35 cellular contexts compared by ENCODE assay signal in genomic region chr11:72648737-72649136, GRCh38. TPM values are rescaled to one million over a fixed set of nuclear protein-coding genes. Genes with fewer than 3 reads are reported as not detected.
"Had no signal": no experiment of that assay in that cellular context is flagged by ENCODE, and none has a peak within 500 bp of the region (broad histone marks: within the 10 kb centered on the region; RNA-seq: fewer than 3 reads in every experiment).

No MANE protein-coding gene starts in this region.

- H3K36me3 Mint-ChIP-seq: activated CD8-positive, alpha-beta memory T cell treated with anti-CD3 and anti-CD28 coated beads, Interleukin-2, amount 10 ng/mL, durations not matched to agents 7 days and 5 days; activated naive CD4-positive, alpha-beta T cell treated with anti-CD3 and anti-CD28 coated beads, Interleukin-2, amount 10 ng/mL, durations not matched to agents 7 days and 5 days; activated naive CD8-positive, alpha-beta T cell had no signal

- DNase-seq: activated CD4-positive, alpha-beta memory T cell treated with anti-CD3 and anti-CD28 coated beads, Interleukin-2, amount 10 ng/mL, durations not matched to agents 7 days and 5 days; activated CD4-positive, alpha-beta T cell treated with anti-CD3 and anti-CD28 coated beads for 1 hour; activated CD4-positive, alpha-beta T cell treated with anti-CD3 and anti-CD28 coated beads for 48 hours; activated CD4-positive, CD25-positive, alpha-beta regulatory T cell; activated CD8-positive, alpha-beta memory T cell treated with anti-CD3 and anti-CD28 coated beads for 24 hours; activated CD8-positive, alpha-beta memory T cell treated with anti-CD3 and anti-CD28 coated beads, Interleukin-2, amount 10 ng/mL, durations not matched to agents 7 days and 5 days; activated CD8-positive, alpha-beta memory T cell treated with anti-CD3 and anti-CD28 coated beads, Interleukin-2, amount 50 U/mL, for 48 hours; activated effector memory CD4-positive, alpha-beta T cell treated with Interleukin-2 at 50 U/mL for 16 hours; activated naive CD4-positive, alpha-beta T cell treated with anti-CD3 and anti-CD28 coated beads, Interleukin-2, amount 10 ng/mL, durations not matched to agents 7 days and 5 days; activated naive CD8-positive, alpha-beta T cell treated with anti-CD3 and anti-CD28 coated beads, Interleukin-2, amount 50 U/mL, for 24 hours; activated T-cell treated with anti-CD3 and anti-CD28 coated beads, Interleukin-2, amount 50 U/mL, for 48 hours; aorta; Karpas-422; NCI-H1105; NCI-H1417 treated with DMSO at 0.1 percent for 48 hours; NCI-H187 treated with DMSO at 0.1 percent for 48 hours; NCI-H2081; NCI-H2171 treated with DMSO at 0.1 percent for 48 hours; NCI-H226; NCI-H446 treated with DMSO at 0.1 percent for 48 hours; NCI-H524; NCI-H748 treated with DMSO at 0.1 percent for 48 hours; NK-92 treated with Interleukin-12 subunit alpha and Interleukin-12 subunit beta, amount 100 ng/mL, for 24 hours; PC-3; Peyer's patch; RPMI8226; SHP77 treated with DMSO at 0.1 percent for 48 hours; SK-N-SH had no signal

- H3K9me3 ChIP-seq: Peyer's patch, SJSA1, SK-N-SH had no signal

- H3K27ac ChIP-seq: cardiac muscle cell, Peyer's patch, SJSA1, VCaP had no signal

- H3K27ac Mint-ChIP-seq: activated CD4-positive, alpha-beta memory T cell treated with anti-CD3 and anti-CD28 coated beads, Interleukin-2, amount 10 ng/mL, durations not matched to agents 7 days and 5 days; activated CD8-positive, alpha-beta memory T cell treated with anti-CD3 and anti-CD28 coated beads, Interleukin-2, amount 10 ng/mL, durations not matched to agents 7 days and 5 days; activated naive CD4-positive, alpha-beta T cell treated with anti-CD3 and anti-CD28 coated beads, Interleukin-2, amount 10 ng/mL, durations not matched to agents 7 days and 5 days; activated naive CD8-positive, alpha-beta T cell; activated naive CD8-positive, alpha-beta T cell treated with anti-CD3 and anti-CD28 coated beads, Interleukin-2, amount 50 U/mL, for 24 hours; T-helper 1 cell treated with Interleukin-12 subunit alpha and Interleukin-12 subunit beta and Interleukin-4 antibody, amounts not matched to agents 30 μg/mL and 1 μg/mL, for 36 hours; T-helper 2 cell treated with Interferon-gamma antibody and Interleukin-4, amounts not matched to agents 5 μg/mL and 100 μg/mL, for 36 hours had no signal

- H3K9me2 ChIP-seq: SK-N-SH had no signal

- H3K4me1 ChIP-seq: Peyer's patch, SJSA1 had no signal

- H3K27me3 ChIP-seq: cardiac muscle cell, Peyer's patch, SJSA1 had no signal

- H3K4me3 ChIP-seq: cardiac muscle cell, Peyer's patch, SJSA1 had no signal

- ATAC-seq: activated CD8-positive, alpha-beta memory T cell treated with anti-CD3 and anti-CD28 coated beads, Interleukin-2, amount 10 ng/mL, durations not matched to agents 7 days and 5 days; activated naive CD8-positive, alpha-beta T cell treated with anti-CD3 and anti-CD28 coated beads, Interleukin-2, amount 50 U/mL, for 24 hours; PC-3 had no signal

- H3K4me2 ChIP-seq: SK-N-SH had no signal

- H3K4me3 Mint-ChIP-seq: activated CD4-positive, alpha-beta memory T cell treated with anti-CD3 and anti-CD28 coated beads, Interleukin-2, amount 10 ng/mL, durations not matched to agents 7 days and 5 days; activated CD8-positive, alpha-beta memory T cell treated with anti-CD3 and anti-CD28 coated beads, Interleukin-2, amount 10 ng/mL, durations not matched to agents 7 days and 5 days; activated naive CD4-positive, alpha-beta T cell treated with anti-CD3 and anti-CD28 coated beads, Interleukin-2, amount 10 ng/mL, durations not matched to agents 7 days and 5 days; activated naive CD8-positive, alpha-beta T cell; activated naive CD8-positive, alpha-beta T cell treated with anti-CD3 and anti-CD28 coated beads, Interleukin-2, amount 50 U/mL, for 24 hours; central memory CD8-positive, alpha-beta T cell; T-helper 1 cell treated with Interleukin-12 subunit alpha and Interleukin-12 subunit beta and Interleukin-4 antibody, amounts not matched to agents 30 μg/mL and 1 μg/mL, for 36 hours; T-helper 2 cell treated with Interferon-gamma antibody and Interleukin-4, amounts not matched to agents 5 μg/mL and 100 μg/mL, for 36 hours had no signal

- H3K36me3 ChIP-seq: cardiac muscle cell, Peyer's patch, SJSA1 had no signal

- H3K27me3 Mint-ChIP-seq: activated CD4-positive, alpha-beta memory T cell treated with anti-CD3 and anti-CD28 coated beads, Interleukin-2, amount 10 ng/mL, durations not matched to agents 7 days and 5 days; activated naive CD8-positive, alpha-beta T cell; central memory CD8-positive, alpha-beta T cell had no signal

- H3K9me3 Mint-ChIP-seq: activated CD4-positive, alpha-beta memory T cell treated with anti-CD3 and anti-CD28 coated beads, Interleukin-2, amount 10 ng/mL, durations not matched to agents 7 days and 5 days; activated naive CD4-positive, alpha-beta T cell treated with anti-CD3 and anti-CD28 coated beads, Interleukin-2, amount 10 ng/mL, durations not matched to agents 7 days and 5 days; activated naive CD8-positive, alpha-beta T cell treated with anti-CD3 and anti-CD28 coated beads, Interleukin-2, amount 50 U/mL, for 24 hours; central memory CD8-positive, alpha-beta T cell; T-helper 1 cell treated with Interleukin-12 subunit alpha and Interleukin-12 subunit beta and Interleukin-4 antibody, amounts not matched to agents 30 μg/mL and 1 μg/mL, for 36 hours; T-helper 2 cell treated with Interferon-gamma antibody and Interleukin-4, amounts not matched to agents 5 μg/mL and 100 μg/mL, for 36 hours had no signal

- H3K4me1 Mint-ChIP-seq: central memory CD8-positive, alpha-beta T cell had no signal

RNA-seq across cellular contexts. Expression of gene PDE2A, which starts 25.5 kb away (rescaled TPM):
- total RNA-seq: SJSA1 had no signal
- polyA plus RNA-seq: cardiac muscle cell had no signal
